10 cellular contexts compared by ENCODE assay signal in the genomic region with DNA sequence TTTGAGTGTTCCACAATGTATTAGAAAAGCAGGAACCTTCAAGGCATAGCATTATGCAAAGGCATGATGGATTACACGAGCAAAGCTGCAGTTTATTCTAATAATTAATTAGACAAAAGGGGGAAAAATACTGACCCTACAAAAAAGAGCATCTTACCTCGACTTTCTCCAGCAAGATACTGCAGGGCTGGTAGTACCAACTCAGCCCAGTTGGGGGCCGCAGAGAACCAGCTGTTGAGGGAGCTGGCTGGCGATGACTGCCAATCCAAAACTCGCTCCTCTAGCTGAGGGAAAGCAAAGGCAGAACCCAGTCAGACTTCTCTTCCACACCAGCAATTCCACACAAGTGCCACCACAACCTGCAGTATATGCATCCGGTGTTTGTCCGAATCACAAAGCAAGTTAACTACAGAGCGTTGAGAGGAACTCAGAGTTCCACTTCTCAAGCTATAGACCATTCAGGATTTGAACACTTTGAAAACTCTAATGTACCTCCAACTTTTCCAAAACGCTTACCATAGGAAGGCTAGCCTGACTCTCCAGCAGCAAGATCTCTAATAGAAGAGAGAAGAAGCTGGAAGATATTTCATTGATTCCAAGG. TPM values are rescaled to one million over a fixed set of nuclear protein-coding genes. Genes with fewer than 3 reads are reported as not detected.
DNase-seq lines count a peak whose midpoint lies in the region; ATAC-seq and TF ChIP-seq lines count a peak whose summit lies in the region.
"Had no signal": no experiment of that assay in that cellular context is flagged by ENCODE, and none has a peak within 500 bp of the region (broad histone marks: within the 10 kb centered on the region; RNA-seq: fewer than 3 reads in every experiment).

No MANE protein-coding gene starts in this region.

- no peaks in the 10 kb centered on the region for H3F3A ChIP-seq in PC-3 (ENCODE audit: low read length, unreplicated experiment)

- H3K4me1 ChIP-seq in PC-3 (ENCODE audit: insufficient read depth, low read length) (no peaks in the 10 kb centered on the region), upper lobe of right lung (no peaks in the 10 kb centered on the region)
- H3K4me1 ChIP-seq: BLaER1 treated with 17β-estradiol and CSF1 and Interleukin-3, amounts not matched to agents 10 nM and 100 nM had no signal

- no peak overlapping the region for H3K9ac ChIP-seq in PC-3 (ENCODE audit: low read length)
- H3K9ac ChIP-seq: BLaER1 treated with 17β-estradiol and CSF1 and Interleukin-3, amounts not matched to agents 10 nM and 100 nM had no signal

- H3K36me3 Mint-ChIP-seq in activated naive CD8-positive, alpha-beta T cell treated with anti-CD3 and anti-CD28 coated beads, Interleukin-2, amount 10 ng/mL, durations not matched to agents 7 days and 5 days, result peaks cover 34% of the 10 kb centered on the region

- CTCF ChIA-PET in PC-3 (lab: Charles Lee), result interaction anchor here (0.5 to 1.5 kb wide), 4 partner anchors 185 to 428 kb away, joined by 3 to 20 read pairs (median 4); no protein-coding TSS in a partner anchor

- H3K4me3 Mint-ChIP-seq in activated naive CD8-positive, alpha-beta T cell treated with anti-CD3 and anti-CD28 coated beads, Interleukin-2, amount 10 ng/mL, durations not matched to agents 7 days and 5 days, result no peak overlapping the region
- H3K4me3 Mint-ChIP-seq: activated naive CD8-positive, alpha-beta T cell had no signal

- no peaks in the 10 kb centered on the region for H3K27me3 Mint-ChIP-seq in activated naive CD8-positive, alpha-beta T cell treated with anti-CD3 and anti-CD28 coated beads, Interleukin-2, amount 10 ng/mL, durations not matched to agents 7 days and 5 days
- H3K27me3 Mint-ChIP-seq: activated naive CD8-positive, alpha-beta T cell had no signal

- H3K4me3 ChIP-seq in PC-3 (ENCODE audit: low read length) (no peak overlapping the region), upper lobe of right lung (no peak overlapping the region)
- H3K4me3 ChIP-seq: BLaER1 treated with 17β-estradiol and CSF1 and Interleukin-3, amounts not matched to agents 10 nM and 100 nM had no signal

- DNase-seq in NCI-H1105 treated with DMSO at 0.1 percent for 48 hours (lab: John Stamatoyannopoulos, UW) (peak; percentile 14), NCI-H1105 (lab: John Stamatoyannopoulos, UW) (no peak), HCEC 1CT (peak; percentile 34), PC-3 (peak; percentile 74), left lobe of liver (ENCODE audit: low spot score) (no peak), upper lobe of right lung (no peak)
- DNase-seq in activated naive CD8-positive, alpha-beta T cell treated with anti-CD3 and anti-CD28 coated beads, Interleukin-2, amount 10 ng/mL, durations not matched to agents 7 days and 5 days, result peak; percentile 48

- TF ChIP-seq CTCF in PC-3 (conservative IDR thresholded peaks at IDR 0.05; ENCODE audit: low read depth, low read length), result peak; percentile 86
- TF ChIP-seq CTCF in upper lobe of right lung (IDR thresholded peaks at IDR 0.05), result peak; percentile 35

- H3K4me2 ChIP-seq in PC-3 (ENCODE audit: low read length), result no peak overlapping the region
- H3K4me2 ChIP-seq: BLaER1 treated with 17β-estradiol and CSF1 and Interleukin-3, amounts not matched to agents 10 nM and 100 nM had no signal

- H3K27me3 ChIP-seq in PC-3 (ENCODE audit: low read length) (no peaks in the 10 kb centered on the region), upper lobe of right lung (no peaks in the 10 kb centered on the region)
- H3K27me3 ChIP-seq: BLaER1 treated with 17β-estradiol and CSF1 and Interleukin-3, amounts not matched to agents 10 nM and 100 nM had no signal

- no peaks in the 10 kb centered on the region for H3K9me3 Mint-ChIP-seq in activated naive CD8-positive, alpha-beta T cell treated with anti-CD3 and anti-CD28 coated beads, Interleukin-2, amount 10 ng/mL, durations not matched to agents 7 days and 5 days

- POLR2A ChIA-PET in PC-3 (lab: Charles Lee; ENCODE audit: unreplicated experiment), result interaction anchor here (0.5 kb wide), 1 partner anchor 189 kb away, joined by 7 read pairs; no protein-coding TSS in a partner anchor
- POLR2A ChIA-PET in activated naive CD8-positive, alpha-beta T cell treated with anti-CD3 and anti-CD28 coated beads, Interleukin-2, amount 10 ng/mL, durations not matched to agents 7 days and 5 days (lab: Charles Lee), result no interaction called here

- intact Hi-C loops in PC-3 (cut with micrococcal nuclease), result no loop called here
- intact Hi-C loops in upper lobe of right lung (cut with DNase I), result no loop called here

- no TSS peak for BruUV-seq in PC-3 (replicated peaks; lab: Mats Ljungman, UMichigan)

- peaks cover 2% of the 10 kb centered on the region for H3K4me1 Mint-ChIP-seq in activated naive CD8-positive, alpha-beta T cell treated with anti-CD3 and anti-CD28 coated beads, Interleukin-2, amount 10 ng/mL, durations not matched to agents 7 days and 5 days

- no peaks in the 10 kb centered on the region for H3K9me2 ChIP-seq in PC-3 (replicated peaks; ENCODE audit: low read length)

- peaks cover 98% of the 10 kb centered on the region for H3K36me3 ChIP-seq in PC-3 (ENCODE audit: low read depth, low read length)
- peaks cover 100% of the 10 kb centered on the region for H3K36me3 ChIP-seq in upper lobe of right lung

- no peak overlapping the region for H3K27ac Mint-ChIP-seq in activated naive CD8-positive, alpha-beta T cell treated with anti-CD3 and anti-CD28 coated beads, Interleukin-2, amount 10 ng/mL, durations not matched to agents 7 days and 5 days
- H3K27ac Mint-ChIP-seq: activated naive CD8-positive, alpha-beta T cell had no signal

- H2AFZ ChIP-seq in PC-3 (ENCODE audit: low read length), result no peak overlapping the region

- H4K20me1 ChIP-seq in PC-3 (ENCODE audit: low read length), result no peaks in the 10 kb centered on the region

- no peaks in the 10 kb centered on the region for H3K79me2 ChIP-seq in PC-3 (ENCODE audit: low read length)

- peak; percentile 87 for ATAC-seq in PC-3
- ATAC-seq in activated naive CD8-positive, alpha-beta T cell treated with anti-CD3 and anti-CD28 coated beads, Interleukin-2, amount 10 ng/mL, durations not matched to agents 7 days and 5 days (ENCODE audit: low read depth), result no peak
- ATAC-seq in left lobe of liver, result peak; percentile 91
- peak; percentile 71 for ATAC-seq in upper lobe of right lung
- ATAC-seq in GM21723 (IDR thresholded peaks at IDR 0.05; ENCODE audit: unreplicated experiment), result no peak

- H3K27ac ChIP-seq in PC-3 (ENCODE audit: low read length), result no peak overlapping the region
- H3K27ac ChIP-seq in upper lobe of right lung, result no peak overlapping the region
- H3K27ac ChIP-seq: BLaER1 treated with 17β-estradiol and CSF1 and Interleukin-3, amounts not matched to agents 10 nM and 100 nM had no signal

- H3K9me3 ChIP-seq in PC-3 (ENCODE audit: low read length) (no peaks in the 10 kb centered on the region), upper lobe of right lung (no peaks in the 10 kb centered on the region)
- H3K9me3 ChIP-seq: BLaER1 treated with 17β-estradiol and CSF1 and Interleukin-3, amounts not matched to agents 10 nM and 100 nM had no signal

RNA-seq across cellular contexts. Expression of gene NFRKB, which starts 13.7 kb away (rescaled TPM):
- 48.2 and 57.0 TPM in 2 replicates for total RNA-seq in PC-3 (2014; rRNA removed)
- total RNA-seq in activated naive CD8-positive, alpha-beta T cell treated with anti-CD3 and anti-CD28 coated beads, Interleukin-2, amount 10 ng/mL, durations not matched to agents 7 days and 5 days, result 10 to 100 TPM; 40.4 to 49.0 TPM
- 10.7 TPM for total RNA-seq in left lobe of liver
- total RNA-seq in upper lobe of right lung, result 22.3 TPM

Comparison
In these comparisons a context has a peak if more than half of its experiments do, and no peak if none do; other contexts are left out.
1. DNase-seq: peak in NCI-H1105 treated with DMSO at 0.1 percent for 48 hours (single experiment), HCEC 1CT (single experiment), PC-3 (single experiment) and activated naive CD8-positive, alpha-beta T cell treated with anti-CD3 and anti-CD28 coated beads, Interleukin-2, amount 10 ng/mL, durations not matched to agents 7 days and 5 days (single experiment); none in NCI-H1105 (single experiment), left lobe of liver (single experiment) and upper lobe of right lung (single experiment).
2. ATAC-seq: peak in PC-3 (single experiment), left lobe of liver (single experiment) and upper lobe of right lung (single experiment); none in activated naive CD8-positive, alpha-beta T cell treated with anti-CD3 and anti-CD28 coated beads, Interleukin-2, amount 10 ng/mL, durations not matched to agents 7 days and 5 days (single experiment) and GM21723 (single experiment).